16 cellular contexts compared by ENCODE assay signal in the genomic region with DNA sequence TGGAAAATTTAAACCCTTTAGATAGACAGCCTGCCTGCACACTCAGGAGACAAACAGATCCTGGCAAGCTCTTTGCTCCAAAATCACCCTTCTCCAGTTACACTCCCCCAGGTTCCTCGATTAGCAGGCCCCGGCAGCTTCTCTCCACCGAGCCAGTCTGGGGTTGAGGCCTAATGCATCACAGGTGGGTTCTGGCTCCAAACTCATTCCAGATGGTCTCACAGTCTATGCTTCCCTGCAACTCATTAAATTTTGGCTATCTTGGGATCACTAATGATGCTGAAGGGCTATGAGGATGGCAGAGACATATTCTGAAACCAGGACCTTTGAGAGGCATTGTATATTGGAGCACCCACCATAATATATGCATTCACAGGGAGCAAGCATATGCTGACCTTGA.
DNase-seq lines count a peak whose midpoint lies in the region; ATAC-seq and TF ChIP-seq lines count a peak whose summit lies in the region.
"Had no signal": no experiment of that assay in that cellular context is flagged by ENCODE, and none has a peak within 500 bp of the region (broad histone marks: within the 10 kb centered on the region; RNA-seq: fewer than 3 reads in every experiment).

No MANE protein-coding gene starts in this region.

- H3K36me3 Mint-ChIP-seq in neural crest cell (ENCODE audit: low read depth), result peaks cover 15% of the 10 kb centered on the region

- H3K27ac Mint-ChIP-seq in neural crest cell (ENCODE audit: unreplicated experiment), result peak overlapping the region; percentile 12
- H3K27ac Mint-ChIP-seq: H9 had no signal

- H3K9me3 Mint-ChIP-seq in neural crest cell, result peaks cover 31% of the 10 kb centered on the region

- TF ChIP-seq CTCF in neural crest cell (conservative IDR thresholded peaks at IDR 0.05), result no peak

- no peak for ATAC-seq in HG03175 (IDR thresholded peaks at IDR 0.05; ENCODE audit: unreplicated experiment)
- ATAC-seq: A549 had no signal

- H3K4me3 Mint-ChIP-seq in neural crest cell, result no peak overlapping the region
- H3K4me3 Mint-ChIP-seq: H9 had no signal

- peak; percentile 94 for DNase-seq in DMS 273 (lab: John Stamatoyannopoulos, UW; ENCODE audit: unreplicated experiment)
- peak; percentile 93 to 96 for DNase-seq in NCI-H446 (lab: John Stamatoyannopoulos, UW)
- DNase-seq in cerebellum (ENCODE audit: low spot score), result peak; percentile 72
- DNase-seq in neural crest cell (ENCODE audit: low read depth, low spot score), result no peak
- no peak for DNase-seq in NCI-H2196 (lab: John Stamatoyannopoulos, UW; ENCODE audit: unreplicated experiment)
- DNase-seq in activated CD4-positive, CD25-positive, alpha-beta regulatory T cell treated with anti-CD3 and anti-CD28 coated beads, Interleukin-2, amount 50 U/mL, for 72 hours, result no peak
- no peak for DNase-seq in activated CD4-positive, alpha-beta T cell treated with anti-CD3 and anti-CD28 coated beads, Interleukin-2, amount 50 U/mL, for 48 hours
- DNase-seq: COR-L47, DMS53, H9, NCI-H1417, NCI-H2029, RPMI8226, SIG-M5 had no signal

- H3K27me3 Mint-ChIP-seq in neural crest cell (ENCODE audit: low read depth), result no peaks in the 10 kb centered on the region

- peaks cover 20% of the 10 kb centered on the region for H3K4me1 Mint-ChIP-seq in neural crest cell
- H3K4me1 Mint-ChIP-seq: H9 had no signal

Comparison
In these comparisons a context has a peak if more than half of its experiments do, and no peak if none do; other contexts are left out.
1. DNase-seq: peak in DMS 273 (single experiment), NCI-H446 (2 of 2) and cerebellum (single experiment); none in neural crest cell (single experiment), NCI-H2196 (single experiment), activated CD4-positive, CD25-positive, alpha-beta regulatory T cell treated with anti-CD3 and anti-CD28 coated beads, Interleukin-2, amount 50 U/mL, for 72 hours (single experiment) and activated CD4-positive, alpha-beta T cell treated with anti-CD3 and anti-CD28 coated beads, Interleukin-2, amount 50 U/mL, for 48 hours (0 of 2).